In the genomic region with DNA sequence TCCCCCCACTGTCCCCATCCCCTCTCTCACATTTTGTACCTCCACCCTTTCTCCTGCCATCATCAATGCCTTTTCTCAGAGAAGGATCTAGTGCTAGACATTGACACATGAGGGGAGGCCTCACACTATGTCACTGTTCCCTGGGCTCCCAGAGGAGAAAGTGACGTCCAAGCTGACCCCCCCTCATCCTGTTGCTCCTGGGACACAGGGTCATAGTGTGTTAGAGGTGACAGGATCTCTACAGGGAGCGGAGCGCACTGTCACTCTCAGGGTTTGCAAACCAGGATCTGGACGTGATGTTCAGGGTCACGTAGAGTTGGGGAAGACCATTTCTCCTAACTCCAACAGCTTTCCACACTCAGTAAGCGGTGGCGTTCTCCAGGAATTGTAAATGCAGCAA, we compare ENCODE assay signal across 11 cellular contexts. TPM values are rescaled to one million over a fixed set of nuclear protein-coding genes. Genes with fewer than 3 reads are reported as not detected.
"Had no signal": no experiment of that assay in that cellular context is flagged by ENCODE, and none has a peak within 500 bp of the region (broad histone marks: within the 10 kb centered on the region; RNA-seq: fewer than 3 reads in every experiment).

No MANE protein-coding gene starts in this region.

- ATAC-seq: effector memory CD8-positive, alpha-beta T cell had no signal

- H3K36me3 ChIP-seq: left lung, tibial artery had no signal

- H3K36me3 Mint-ChIP-seq: memory B cell had no signal

- H3K4me3 ChIP-seq: left lung, skin epidermis, tibial artery had no signal

- H3K4me3 Mint-ChIP-seq: activated CD8-positive, alpha-beta T cell treated with anti-CD3 and anti-CD28 coated beads, Interleukin-2, amount 10 ng/mL, durations not matched to agents 7 days and 5 days; activated naive CD4-positive, alpha-beta T cell treated with anti-CD3 and anti-CD28 coated beads for 36 hours; activated T-helper 1 cell treated with anti-CD3 and anti-CD28 coated beads, Interleukin-12 subunit alpha, Interleukin-12 subunit beta, Interleukin-2, Interleukin-4 antibody, amounts not matched to agents 30 ng/mL and 10 ng/mL and 1 ng/mL, durations not matched to agents 14 hours and 24 hours and 36 hours; effector memory CD8-positive, alpha-beta T cell; memory B cell; nephron progenitor cell had no signal

- H3K9me3 Mint-ChIP-seq: activated naive CD4-positive, alpha-beta T cell treated with anti-CD3 and anti-CD28 coated beads for 36 hours; activated T-helper 1 cell treated with anti-CD3 and anti-CD28 coated beads, Interleukin-12 subunit alpha, Interleukin-12 subunit beta, Interleukin-2, Interleukin-4 antibody, amounts not matched to agents 30 ng/mL and 10 ng/mL and 1 ng/mL, durations not matched to agents 14 hours and 24 hours and 36 hours; effector memory CD8-positive, alpha-beta T cell; memory B cell; nephron progenitor cell had no signal

- H3K9ac ChIP-seq: parathyroid adenoma had no signal

- H3K27ac ChIP-seq: left lung, parathyroid adenoma, skin epidermis, tibial artery had no signal

- H3K27ac Mint-ChIP-seq: activated CD8-positive, alpha-beta T cell treated with anti-CD3 and anti-CD28 coated beads, Interleukin-2, amount 10 ng/mL, durations not matched to agents 7 days and 5 days; activated naive CD4-positive, alpha-beta T cell treated with anti-CD3 and anti-CD28 coated beads for 36 hours; activated T-helper 1 cell treated with anti-CD3 and anti-CD28 coated beads, Interleukin-12 subunit alpha, Interleukin-12 subunit beta, Interleukin-2, Interleukin-4 antibody, amounts not matched to agents 30 ng/mL and 10 ng/mL and 1 ng/mL, durations not matched to agents 14 hours and 24 hours and 36 hours; effector memory CD8-positive, alpha-beta T cell; memory B cell; nephron progenitor cell had no signal

- H3K9me3 ChIP-seq: left lung, tibial artery had no signal

- DNase-seq: activated CD4-positive, alpha-beta T cell treated with anti-CD3 and anti-CD28 coated beads for 4 hours; activated CD8-positive, alpha-beta T cell treated with anti-CD3 and anti-CD28 coated beads, Interleukin-2, amount 10 ng/mL, durations not matched to agents 7 days and 5 days; activated naive CD4-positive, alpha-beta T cell treated with anti-CD3 and anti-CD28 coated beads for 36 hours; effector memory CD8-positive, alpha-beta T cell; nephron progenitor cell had no signal

- H3K4me1 ChIP-seq: parathyroid adenoma had no signal

RNA-seq across cellular contexts. Expression of a gene that starts 2.6 kb away (rescaled TPM):
- total RNA-seq: activated T-helper 1 cell treated with anti-CD3 and anti-CD28 coated beads, Interleukin-12 subunit alpha, Interleukin-12 subunit beta, Interleukin-2, Interleukin-4 antibody, amounts not matched to agents 30 ng/mL and 10 ng/mL and 1 ng/mL, durations not matched to agents 14 hours and 24 hours and 36 hours had no signal
